In genomic region chr19:46466536-46467199, GRCh38 we compare ENCODE assay signal across 11 cellular contexts. TPM values are rescaled to one million over a fixed set of nuclear protein-coding genes. Genes with fewer than 3 reads are reported as not detected.
DNase-seq lines count a peak whose midpoint lies in the region; ATAC-seq and TF ChIP-seq lines count a peak whose summit lies in the region.
"Had no signal": no experiment of that assay in that cellular context is flagged by ENCODE, and none has a peak within 500 bp of the region (broad histone marks: within the 10 kb centered on the region; RNA-seq: fewer than 3 reads in every experiment).

No MANE protein-coding gene starts in this region.

- ATAC-seq in GM21528 (IDR thresholded peaks at IDR 0.05; ENCODE audit: low FRiP score, unreplicated experiment) (no peak), GM21447 (IDR thresholded peaks at IDR 0.05; ENCODE audit: unreplicated experiment) (no peak)

- TF ChIP-seq CTCF in HFF-Myc (IDR thresholded peaks at IDR 0.05; ENCODE audit: low read depth, low read length, missing control alignments) (no peak), breast epithelium (IDR thresholded peaks at IDR 0.05) (no peak)

- DNase-seq in EL (peak; percentile 83), HFF-Myc (ENCODE audit: extremely low read depth, low read depth) (peak; percentile 44), breast epithelium (ENCODE audit: low spot score in 2 of 2) (no peak), myocyte (ENCODE audit: low read depth) (peak; percentile 87), NCI-H345 (lab: John Stamatoyannopoulos, UW) (no peak), NCI-H187 treated with DMSO at 0.1 percent for 48 hours (lab: John Stamatoyannopoulos, UW) (no peak)
- DNase-seq: NCI-H526 treated with DMSO at 0.1 percent for 48 hours had no signal

- no peaks in the 10 kb centered on the region for H3K4me1 ChIP-seq in breast epithelium

- no peaks in the 10 kb centered on the region for H3K9me3 ChIP-seq in breast epithelium
- H3K9me3 ChIP-seq: neutrophil had no signal

- H3K27ac ChIP-seq in breast epithelium: peak overlapping the region; percentile 45 to 50
- H3K27ac ChIP-seq: neutrophil had no signal

- intact Hi-C loops in breast epithelium (cut with DNase I; ENCODE audit: low total_unique reads): no loop called here

- no peak overlapping the region; the same call in 1 of the 2 replicates for H3K4me3 ChIP-seq in HFF-Myc (replicated peaks; ENCODE audit: low read depth, low read length)
- H3K4me3 ChIP-seq in breast epithelium: peak overlapping the region in 1 of 3 donors; percentile 22

- no peaks in the 10 kb centered on the region for H3K27me3 ChIP-seq in breast epithelium

- no peak for TF ChIP-seq POLR2A in breast epithelium (IDR thresholded peaks at IDR 0.05)

- H3K36me3 ChIP-seq in breast epithelium: no peaks in the 10 kb centered on the region
- H3K36me3 ChIP-seq: neutrophil had no signal

RNA-seq across cellular contexts. Expression of gene PNMA8A, which starts 4.7 kb away (rescaled TPM):
- total RNA-seq in breast epithelium (1 to 10 TPM in 2 of 3 donors, under 1 TPM in 1; 0.80 to 8.8 (median 2.3) TPM), myocyte (89.0 and 102 TPM in 2 replicates)
- 53.7 TPM for polyA plus RNA-seq in myocyte (2012)

RNA-seq across cellular contexts. Expression of gene PNMA8B, which starts 29.0 kb away (rescaled TPM):
- 1 to 10 TPM; 1.6 to 4.2 (median 2.2) TPM for total RNA-seq in breast epithelium
- total RNA-seq in myocyte: 0.03 and 0.16 TPM in 2 replicates
- polyA plus RNA-seq in myocyte (2012): 0.05 TPM

RNA-seq across cellular contexts. Expression of gene PNMA8C, which starts 37.9 kb away (rescaled TPM):
- total RNA-seq in breast epithelium: under 1 TPM in 2 of 3 donors, not detected in 1; 0.59 to 0.98 TPM
- total RNA-seq in myocyte: 0.05 and 0.10 TPM in 2 replicates
- 0.04 TPM for polyA plus RNA-seq in myocyte (2012)
- total RNA-seq: activated CD8-positive, alpha-beta memory T cell treated with anti-CD3 and anti-CD28 coated beads for 36 hours had no signal

RNA-seq across cellular contexts. Expression of gene CCDC8, which starts 53.3 kb away (rescaled TPM):
- total RNA-seq in breast epithelium (10 to 100 TPM in 2 of 3 donors, 1 to 10 TPM in 1; 2.2 to 29.7 (median 16.4) TPM), myocyte (18.0 and 19.7 TPM in 2 replicates)
- polyA plus RNA-seq in myocyte (2012): 9.6 TPM
- total RNA-seq: activated CD8-positive, alpha-beta memory T cell treated with anti-CD3 and anti-CD28 coated beads for 36 hours had no signal

Comparison
In these comparisons a context has a peak if more than half of its experiments do, and no peak if none do; other contexts are left out.
1. DNase-seq: peak in EL (single experiment), HFF-Myc (single experiment) and myocyte (single experiment); none in breast epithelium (0 of 2), NCI-H345 (single experiment) and NCI-H187 treated with DMSO at 0.1 percent for 48 hours (single experiment).